1 cellular context compared by ENCODE assay signal in the genomic region with DNA sequence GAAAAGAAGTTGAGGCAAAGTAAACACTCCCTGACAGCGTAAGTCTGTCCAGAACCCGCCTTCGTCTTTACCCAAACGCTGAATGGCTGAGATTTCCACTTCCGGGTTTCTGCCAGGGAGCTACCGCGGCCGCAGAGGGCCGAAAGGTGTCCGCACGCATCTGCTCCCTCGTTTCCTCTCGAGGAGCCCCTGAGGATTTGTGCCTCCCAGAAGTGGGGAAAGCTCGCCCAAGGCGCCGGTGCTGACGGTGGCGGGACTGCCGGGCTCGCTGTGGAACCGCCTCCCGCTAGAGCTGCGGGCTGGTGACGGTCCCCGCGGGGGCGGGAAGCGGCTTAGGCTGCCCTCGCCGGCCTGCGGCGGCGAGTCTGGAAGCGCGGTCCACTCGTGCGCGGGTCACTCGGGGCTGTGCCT.
TF ChIP-seq lines count a peak whose summit lies in the region.

No MANE protein-coding gene starts in this region.

TF ChIP-seq in HepG2, 621 proteins besides CTCF, POLR2A, EP300 and RAD21 (continued from another document):
- TF ChIP-seq, protein P1, sequence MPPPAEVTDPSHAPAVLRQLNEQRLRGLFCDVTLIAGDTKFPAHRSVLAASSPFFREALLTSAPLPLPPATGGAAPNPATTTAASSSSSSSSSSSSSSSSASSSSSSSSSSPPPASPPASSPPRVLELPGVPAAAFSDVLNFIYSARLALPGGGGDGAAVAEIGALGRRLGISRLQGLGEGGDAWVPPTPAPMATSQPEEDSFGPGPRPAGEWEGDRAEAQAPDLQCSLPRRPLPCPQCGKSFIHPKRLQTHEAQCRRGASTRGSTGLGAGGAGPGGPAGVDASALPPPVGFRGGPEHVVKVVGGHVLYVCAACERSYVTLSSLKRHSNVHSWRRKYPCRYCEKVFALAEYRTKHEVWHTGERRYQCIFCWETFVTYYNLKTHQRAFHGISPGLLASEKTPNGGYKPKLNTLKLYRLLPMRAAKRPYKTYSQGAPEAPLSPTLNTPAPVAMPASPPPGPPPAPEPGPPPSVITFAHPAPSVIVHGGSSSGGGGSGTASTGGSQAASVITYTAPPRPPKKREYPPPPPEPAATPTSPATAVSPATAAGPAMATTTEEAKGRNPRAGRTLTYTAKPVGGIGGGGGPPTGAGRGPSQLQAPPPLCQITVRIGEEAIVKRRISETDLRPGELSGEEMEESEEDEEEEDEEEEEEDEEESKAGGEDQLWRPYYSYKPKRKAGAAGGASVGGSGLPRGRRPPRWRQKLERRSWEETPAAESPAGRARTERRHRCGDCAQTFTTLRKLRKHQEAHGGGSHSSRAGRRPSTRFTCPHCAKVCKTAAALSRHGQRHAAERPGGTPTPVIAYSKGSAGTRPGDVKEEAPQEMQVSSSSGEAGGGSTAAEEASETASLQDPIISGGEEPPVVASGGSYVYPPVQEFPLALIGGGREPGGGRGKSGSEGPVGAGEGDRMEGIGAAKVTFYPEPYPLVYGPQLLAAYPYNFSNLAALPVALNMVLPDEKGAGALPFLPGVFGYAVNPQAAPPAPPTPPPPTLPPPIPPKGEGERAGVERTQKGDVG (CRISPR knock-in tag; IDR thresholded peaks at IDR 0.05; ENCODE audit: borderline replicate concordance) = no peak
- TF ChIP-seq ZNF530 (CRISPR knock-in tag; IDR thresholded peaks at IDR 0.05; ENCODE audit: low read depth) (no peak), ZBTB33 (CRISPR knock-in tag; IDR thresholded peaks at IDR 0.05) (no peak), TRIM24 (CRISPR knock-in tag; IDR thresholded peaks at IDR 0.05) (no peak), ZNF354B (CRISPR knock-in tag; IDR thresholded peaks at IDR 0.05) (no peak), ZNF556 (CRISPR knock-in tag; IDR thresholded peaks at IDR 0.05; ENCODE audit: borderline replicate concordance) (no peak), SRSF1 (optimal IDR thresholded peaks at IDR 0.05; ENCODE audit: low read depth, low read length) (no peak)
